7 cellular contexts compared by ENCODE assay signal in the genomic region with DNA sequence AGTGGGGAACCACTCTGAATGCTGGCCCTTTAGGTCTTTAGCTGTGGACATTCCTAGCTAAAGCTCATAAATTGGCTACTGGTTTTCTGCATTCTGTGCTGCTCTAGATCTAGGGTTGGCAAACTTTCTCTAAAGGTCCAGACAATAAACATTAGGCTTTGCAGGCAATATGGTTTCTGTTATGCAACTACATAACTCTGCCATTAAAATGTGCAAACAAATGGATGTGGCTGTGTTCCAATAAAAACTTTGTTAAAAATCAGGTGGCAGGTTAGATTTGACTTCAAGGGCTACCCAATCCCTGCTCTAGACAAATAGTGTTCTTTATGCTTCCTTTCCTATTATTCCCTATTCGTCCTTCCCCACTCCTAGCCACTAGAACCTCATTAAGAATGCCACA. TPM values are rescaled to one million over a fixed set of nuclear protein-coding genes. Genes with fewer than 3 reads are reported as not detected.
"Had no signal": no experiment of that assay in that cellular context is flagged by ENCODE, and none has a peak within 500 bp of the region (broad histone marks: within the 10 kb centered on the region; RNA-seq: fewer than 3 reads in every experiment).

No MANE protein-coding gene starts in this region.

- FAIRE-seq: H1, H54, HepG2 had no signal

- H3K4me3 ChIP-seq: GM23338 had no signal

- ATAC-seq: GM23338, HepG2 had no signal

- DNase-seq: H9, HCEC 1CT had no signal

RNA-seq across cellular contexts. Expression of a gene that starts 6.8 kb away (rescaled TPM):
- total RNA-seq: HT-29 had no signal

RNA-seq across cellular contexts. Expression of a gene that starts 42.6 kb away (rescaled TPM):
- total RNA-seq: HT-29 had no signal
